Comparison of ENCODE assay signal across 1 cellular context in the genomic region with DNA sequence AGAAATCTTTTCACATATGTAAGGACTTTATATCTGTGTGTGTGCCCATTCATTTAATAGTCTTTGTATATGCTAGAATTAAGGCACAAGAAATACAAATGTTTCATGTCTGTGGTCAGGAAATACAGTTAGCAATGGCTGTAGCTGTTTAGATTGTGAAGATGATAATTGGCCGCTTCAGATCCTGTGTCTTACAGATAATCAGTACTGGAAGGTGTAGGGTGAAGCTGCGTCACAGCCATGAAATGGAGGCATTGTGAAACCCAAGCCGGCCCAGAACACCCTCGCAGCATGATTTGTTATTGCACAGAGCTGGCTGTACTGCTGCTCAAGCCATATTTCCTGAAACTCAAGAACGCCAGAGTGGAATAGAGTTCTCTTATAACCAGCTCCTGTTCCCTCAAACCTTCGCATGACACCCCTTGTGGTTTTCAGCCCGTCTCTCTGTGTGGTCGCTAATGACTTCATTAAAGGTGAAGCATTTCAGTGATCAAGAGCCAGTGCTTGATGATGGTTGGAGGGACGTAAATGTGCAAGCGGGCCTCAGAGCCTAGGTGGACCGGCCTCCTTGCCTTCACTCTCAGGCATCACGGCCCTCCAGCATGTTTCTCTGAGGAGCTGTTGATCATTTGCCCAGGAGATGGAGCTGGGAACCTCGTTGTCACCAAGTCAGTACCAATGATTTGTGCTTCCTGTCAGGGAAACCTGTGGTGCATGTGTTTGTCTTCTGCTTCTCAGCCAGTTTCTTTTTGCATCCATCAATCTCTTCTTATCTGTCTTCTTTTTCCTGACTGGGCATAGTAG.
TF ChIP-seq lines count a peak whose summit lies in the region.

No MANE protein-coding gene starts in this region.

TF ChIP-seq in HEK293, 187 proteins besides CTCF, POLR2A, EP300 and RAD21 (continued from another document):
- TF ChIP-seq ZNF449 (tag by site-specific recombination; IDR thresholded peaks at IDR 0.05), result peak; percentile 58; the same call in 1 of the 2 replicates
- TF ChIP-seq ZNF624 (tag by site-specific recombination; IDR thresholded peaks at IDR 0.05), result 0 out of 2 replicates have a peak, but pooled peaks have one; percentile 20
- peak; percentile 74; the same call in 1 of the 2 replicates for TF ChIP-seq ZBTB6 (tag by site-specific recombination; IDR thresholded peaks at IDR 0.05)
- TF ChIP-seq GLIS1 (tag by site-specific recombination; IDR thresholded peaks at IDR 0.05), result peak; percentile 51
- no peak for TF ChIP-seq ZNF571 (tag by site-specific recombination; IDR thresholded peaks at IDR 0.05)
- TF ChIP-seq ZNF600 (tag by site-specific recombination; IDR thresholded peaks at IDR 0.05), result peak; percentile 90
- TF ChIP-seq ZNF621 (tag by site-specific recombination; IDR thresholded peaks at IDR 0.05), result no peak
- TF ChIP-seq ZBTB17 (tag by site-specific recombination; IDR thresholded peaks at IDR 0.05), result peak; percentile 72
TF ChIP-seq in HEK293: peak in this region for 13.
